ENCODE assay signal across 11 cellular contexts in the genomic region with DNA sequence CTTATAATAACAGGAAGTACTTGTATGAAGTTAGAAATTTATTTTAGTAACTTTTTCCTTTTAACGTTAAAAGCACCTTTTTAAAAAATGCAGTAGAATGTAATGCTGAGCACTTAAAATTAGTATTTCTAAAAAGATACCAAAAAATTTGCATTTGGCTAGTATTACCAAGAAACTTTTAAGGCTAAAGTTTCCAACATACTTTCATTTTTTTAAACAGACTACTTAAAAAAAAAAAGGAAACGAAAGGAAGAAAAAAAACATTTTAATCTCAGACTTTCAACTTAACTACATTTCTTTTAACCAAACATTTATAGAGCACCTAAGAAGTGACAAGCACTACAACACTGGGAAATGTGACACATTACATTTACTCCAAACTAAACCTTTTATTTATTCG. TPM values are rescaled to one million over a fixed set of nuclear protein-coding genes. Genes with fewer than 3 reads are reported as not detected.
DNase-seq lines count a peak whose midpoint lies in the region; ATAC-seq, FAIRE-seq and TF ChIP-seq lines count a peak whose summit lies in the region.
"Had no signal": no experiment of that assay in that cellular context is flagged by ENCODE, and none has a peak within 500 bp of the region (broad histone marks: within the 10 kb centered on the region; RNA-seq: fewer than 3 reads in every experiment).

No MANE protein-coding gene starts in this region.

- intact Hi-C loops in spleen (cut with DNase I; ENCODE audit: low total_unique reads): loop anchor here (10.0 kb wide), 1 partner anchor 70 kb away; no protein-coding TSS in a partner anchor

- peak overlapping the region; percentile 98 for H3K27ac Mint-ChIP-seq in activated CD8-positive, alpha-beta memory T cell treated with anti-CD3 and anti-CD28 coated beads, Interleukin-2, amount 10 ng/mL, durations not matched to agents 7 days and 5 days

- H3K9me3 Mint-ChIP-seq in activated CD8-positive, alpha-beta memory T cell treated with anti-CD3 and anti-CD28 coated beads, Interleukin-2, amount 10 ng/mL, durations not matched to agents 7 days and 5 days (ENCODE audit: low read depth): no peaks in the 10 kb centered on the region

- H3K27ac ChIP-seq in foreskin keratinocyte: peak overlapping the region; percentile 81
- peak overlapping the region in 6 of 8 donors; percentile 95 to 100 (median 98) for H3K27ac ChIP-seq in spleen

- peak; percentile 89 for FAIRE-seq in TTC549 (lab: Jason Lieb, UNC)

- no peak for TF ChIP-seq POLR2A in spleen (IDR thresholded peaks at IDR 0.05)

- peaks cover 39% of the 10 kb centered on the region for H3K36me3 Mint-ChIP-seq in activated CD8-positive, alpha-beta memory T cell treated with anti-CD3 and anti-CD28 coated beads, Interleukin-2, amount 10 ng/mL, durations not matched to agents 7 days and 5 days

- H3K4me3 Mint-ChIP-seq in activated CD8-positive, alpha-beta memory T cell treated with anti-CD3 and anti-CD28 coated beads, Interleukin-2, amount 10 ng/mL, durations not matched to agents 7 days and 5 days: peak overlapping the region; percentile 99

- H3K9me3 ChIP-seq in spleen: no peaks in the 10 kb centered on the region

- peak overlapping the region in 5 of 8 donors; percentile 1 to 97 (median 90) for H3K4me3 ChIP-seq in spleen
- H3K4me3 ChIP-seq: lung had no signal

- H3K27me3 ChIP-seq in foreskin keratinocyte (no peaks in the 10 kb centered on the region), spleen (replicated peaks in 1 of 7) (no peaks in the 10 kb centered on the region)

- peaks cover 17% of the 10 kb centered on the region for H3K4me1 ChIP-seq in foreskin keratinocyte
- H3K4me1 ChIP-seq in spleen: peaks cover 51 to 78% (median 66%) of the 10 kb centered on the region in 6 donors

- peaks cover 0 to 30% (median 0%) of the 10 kb centered on the region in 6 donors for H3K36me3 ChIP-seq in spleen

- WGBS in spleen, 5 donors: 10 to 17% (median 12%) methylated on average over 3 of the region's 3 CpGs

- TF ChIP-seq CTCF in foreskin keratinocyte (conservative IDR thresholded peaks at IDR 0.05): no peak
- TF ChIP-seq CTCF in spleen (IDR thresholded peaks at IDR 0.05 in 8 of 11, conservative IDR thresholded peaks at IDR 0.05 in 3 of 11): no peak

- H3K4me1 Mint-ChIP-seq in activated CD8-positive, alpha-beta memory T cell treated with anti-CD3 and anti-CD28 coated beads, Interleukin-2, amount 10 ng/mL, durations not matched to agents 7 days and 5 days: peaks cover 47% of the 10 kb centered on the region

- no peak for ATAC-seq in activated CD8-positive, alpha-beta memory T cell treated with anti-CD3 and anti-CD28 coated beads, Interleukin-2, amount 10 ng/mL, durations not matched to agents 7 days and 5 days
- no peak for ATAC-seq in foreskin keratinocyte
- no peak for ATAC-seq in HG02759 (IDR thresholded peaks at IDR 0.05; ENCODE audit: unreplicated experiment)

- CTCF ChIA-PET in activated CD8-positive, alpha-beta memory T cell treated with anti-CD3 and anti-CD28 coated beads, Interleukin-2, amount 10 ng/mL, durations not matched to agents 7 days and 5 days (lab: Charles Lee): interaction anchor here (0.6 to 3.5 kb wide), 5 partner anchors 10 to 844 kb away, joined by 3 to 14 read pairs (median 4); no protein-coding TSS in a partner anchor

- DNase-seq in activated CD8-positive, alpha-beta memory T cell treated with anti-CD3 and anti-CD28 coated beads, Interleukin-2, amount 10 ng/mL, durations not matched to agents 7 days and 5 days: no peak
- no peak for DNase-seq in activated CD8-positive, alpha-beta memory T cell treated with anti-CD3 and anti-CD28 coated beads, Interleukin-2, amount 50 U/mL, for 4 hours
- DNase-seq in foreskin keratinocyte (no peak), spleen (no peak), amygdala (lab: John Stamatoyannopoulos, UW) (no peak), NCI-H748 (lab: John Stamatoyannopoulos, UW; ENCODE audit: unreplicated experiment) (no peak)
- DNase-seq: AML-193, NCI-H1436 had no signal

- no peaks in the 10 kb centered on the region for H3K27me3 Mint-ChIP-seq in activated CD8-positive, alpha-beta memory T cell treated with anti-CD3 and anti-CD28 coated beads, Interleukin-2, amount 10 ng/mL, durations not matched to agents 7 days and 5 days

RNA-seq across cellular contexts. Expression of a gene that starts 2.8 kb away (rescaled TPM):
- 10 to 100 TPM; 43.3 to 61.0 TPM for total RNA-seq in activated CD8-positive, alpha-beta memory T cell treated with anti-CD3 and anti-CD28 coated beads, Interleukin-2, amount 10 ng/mL, durations not matched to agents 7 days and 5 days
- total RNA-seq in foreskin keratinocyte (16.0 and 17.6 TPM in 2 replicates), spleen (10 to 100 TPM; 61.4 to 82.0 (median 67.5) TPM)
- polyA plus RNA-seq in foreskin keratinocyte (2.1 and 2.7 TPM in 2 replicates), spleen (10 to 100 TPM; 13.2 to 21.0 (median 20.5) TPM)

RNA-seq across cellular contexts. Expression of a gene that starts 3.2 kb away (rescaled TPM):
- 10 to 100 TPM; 22.7 to 23.9 TPM for total RNA-seq in activated CD8-positive, alpha-beta memory T cell treated with anti-CD3 and anti-CD28 coated beads, Interleukin-2, amount 10 ng/mL, durations not matched to agents 7 days and 5 days
- total RNA-seq in foreskin keratinocyte (27.8 and 29.5 TPM in 2 replicates), spleen (10 to 100 TPM; 23.6 to 34.9 (median 25.9) TPM)
- polyA plus RNA-seq in foreskin keratinocyte (24.8 and 28.5 TPM in 2 replicates), spleen (10 to 100 TPM; 24.6 to 27.7 (median 25.7) TPM)

RNA-seq across cellular contexts. Expression of a gene that starts 42.1 kb away (rescaled TPM):
- 10 to 100 TPM; 27.4 to 30.2 TPM for total RNA-seq in activated CD8-positive, alpha-beta memory T cell treated with anti-CD3 and anti-CD28 coated beads, Interleukin-2, amount 10 ng/mL, durations not matched to agents 7 days and 5 days
- 21.7 and 23.6 TPM in 2 replicates for total RNA-seq in foreskin keratinocyte
- 18.8 and 21.2 TPM in 2 replicates for polyA plus RNA-seq in foreskin keratinocyte
- total RNA-seq in spleen: 10 to 100 TPM; 14.1 to 30.0 (median 18.6) TPM
- polyA plus RNA-seq in spleen: 10 to 100 TPM; 13.6 to 18.6 (median 16.6) TPM
